ENCODE assay signal across 20 cellular contexts in the genomic region with DNA sequence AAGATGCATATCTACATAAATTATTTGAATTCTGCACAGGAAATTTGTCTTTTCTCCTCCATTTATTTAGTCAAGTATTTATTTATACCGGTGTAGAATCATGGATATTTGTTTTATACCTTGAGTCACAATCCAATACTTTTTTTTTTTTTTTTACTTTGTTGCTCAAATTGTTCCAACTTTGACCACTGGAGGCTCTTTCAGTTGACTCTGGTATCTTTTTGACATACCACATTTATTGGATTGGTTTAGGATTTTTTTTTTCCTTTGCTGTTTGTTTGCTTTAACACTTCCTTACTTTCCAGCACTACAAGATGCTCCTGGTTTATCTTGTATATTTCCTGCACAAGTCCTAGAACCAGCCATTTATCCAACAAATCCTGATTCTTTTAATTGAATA.
A peak's percentile ranks its signal among the peaks of the same experiment; 100 is the strongest.
DNase-seq lines count a peak whose midpoint lies in the region; ATAC-seq and TF ChIP-seq lines count a peak whose summit lies in the region.
"Had no signal": no experiment of that assay in that cellular context is flagged by ENCODE, and none has a peak within 500 bp of the region (broad histone marks: within the 10 kb centered on the region; RNA-seq: fewer than 3 reads in every experiment).

No MANE protein-coding gene starts in this region.

- H3K4me3 ChIP-seq in RWPE2 (ENCODE audit: severe bottlenecking) (no peak overlapping the region), fibroblast of villous mesenchyme (ENCODE audit: low read depth, low read length) (no peak overlapping the region), trophoblast cell (ENCODE audit: low read depth, low read length) (no peak overlapping the region)
- H3K4me3 ChIP-seq: heart left ventricle, pancreas, sigmoid colon, upper lobe of right lung had no signal

- H3K79me2 ChIP-seq in trophoblast cell (ENCODE audit: control insufficient read depth, insufficient read depth, low read length, poor library complexity) = no peaks in the 10 kb centered on the region

- no peak overlapping the region for H3K18ac ChIP-seq in trophoblast cell (ENCODE audit: low read length)

- H4K12ac ChIP-seq in trophoblast cell (ENCODE audit: low read depth, low read length) = no peak overlapping the region

- no peaks in the 10 kb centered on the region for H3K36me3 Mint-ChIP-seq in activated CD4-positive, alpha-beta memory T cell treated with anti-CD3 and anti-CD28 coated beads, Interleukin-2, amount 10 ng/mL, durations not matched to agents 7 days and 5 days (ENCODE audit: low read depth)
- H3K36me3 Mint-ChIP-seq: activated naive CD8-positive, alpha-beta T cell; naive thymus-derived CD8-positive, alpha-beta T cell had no signal

- ATAC-seq in RWPE2 (ENCODE audit: low read depth) (no peak), GM21526 (IDR thresholded peaks at IDR 0.05; ENCODE audit: low FRiP score, unreplicated experiment) (no peak), GM18511 (IDR thresholded peaks at IDR 0.05; ENCODE audit: unreplicated experiment) (no peak)
- ATAC-seq: heart left ventricle; naive thymus-derived CD8-positive, alpha-beta T cell; pancreas; upper lobe of right lung had no signal

- no peak overlapping the region for H3K14ac ChIP-seq in trophoblast cell (ENCODE audit: low read length)

- H3K79me1 ChIP-seq in trophoblast cell (ENCODE audit: low read length) = no peaks in the 10 kb centered on the region

- no peak overlapping the region for H4K91ac ChIP-seq in trophoblast cell (ENCODE audit: low read depth, low read length)

- no peak overlapping the region for H3K23ac ChIP-seq in trophoblast cell (ENCODE audit: low read length)

- no peak overlapping the region for H3K9ac ChIP-seq in trophoblast cell (ENCODE audit: low read length)

- TF ChIP-seq CTCF in 22Rv1 (IDR thresholded peaks at IDR 0.05) (peak; percentile 21; the same call in 1 of the 2 replicates), GM12873 (IDR thresholded peaks at IDR 0.05; ENCODE audit: insufficient read depth, low read depth, low read length, missing control alignments) (peak; percentile 10), RWPE2 (IDR thresholded peaks at IDR 0.05; ENCODE audit: poor library complexity, severe bottlenecking) (peak; percentile 27), fibroblast of villous mesenchyme (IDR thresholded peaks at IDR 0.05; ENCODE audit: insufficient read depth, low read depth, low read length) (peak; percentile 17)

- no peak overlapping the region for H3K27ac ChIP-seq in 22Rv1
- H3K27ac ChIP-seq in RWPE2 (ENCODE audit: poor library complexity, severe bottlenecking) = no peak overlapping the region
- no peak overlapping the region for H3K27ac ChIP-seq in trophoblast cell (ENCODE audit: low read depth, low read length)
- H3K27ac ChIP-seq: heart left ventricle, pancreas, sigmoid colon, upper lobe of right lung had no signal

- no peak overlapping the region for H2BK5ac ChIP-seq in trophoblast cell (ENCODE audit: low read depth, low read length, poor library complexity)

- CTCF ChIA-PET in activated CD4-positive, alpha-beta memory T cell treated with anti-CD3 and anti-CD28 coated beads, Interleukin-2, amount 10 ng/mL, durations not matched to agents 7 days and 5 days (lab: Charles Lee) = interaction anchor here (0.6 to 0.9 kb wide), 2 partner anchors 39 to 429 kb away, joined by 3 read pairs; no protein-coding TSS in a partner anchor

- H3K27me3 ChIP-seq in RWPE2 (ENCODE audit: insufficient read depth, poor library complexity, severe bottlenecking) = no peaks in the 10 kb centered on the region
- H3K27me3 ChIP-seq in trophoblast cell (ENCODE audit: insufficient read depth, low read length) = no peaks in the 10 kb centered on the region
- H3K27me3 ChIP-seq: heart left ventricle, pancreas, sigmoid colon, upper lobe of right lung had no signal

- no peak overlapping the region for H3K4me2 ChIP-seq in trophoblast cell (ENCODE audit: low read length)

- no peak overlapping the region for H4K8ac ChIP-seq in trophoblast cell (ENCODE audit: low read depth, low read length)

- no peak overlapping the region for H2AK5ac ChIP-seq in trophoblast cell (ENCODE audit: low read length)

- H2BK120ac ChIP-seq in trophoblast cell (ENCODE audit: insufficient read depth, low read length, poor library complexity) = no peak overlapping the region

- no peak overlapping the region for H2AFZ ChIP-seq in trophoblast cell (ENCODE audit: insufficient read depth, low read length, poor library complexity)

- peaks cover 3% of the 10 kb centered on the region for H3K9me3 Mint-ChIP-seq in activated CD4-positive, alpha-beta memory T cell treated with anti-CD3 and anti-CD28 coated beads, Interleukin-2, amount 10 ng/mL, durations not matched to agents 7 days and 5 days
- H3K9me3 Mint-ChIP-seq: activated CD4-positive, alpha-beta T cell treated with anti-CD3 and anti-CD28 coated beads, Interleukin-2, amount 10 ng/mL, durations not matched to agents 24 days and 14 days had no signal

- H3K4me1 ChIP-seq in RWPE2 (ENCODE audit: insufficient read depth, poor library complexity, severe bottlenecking) (no peaks in the 10 kb centered on the region), trophoblast cell (ENCODE audit: control insufficient read depth in 1 of 2, insufficient read depth in 2 of 2, low read length in 2 of 2) (no peaks in the 10 kb centered on the region)
- H3K4me1 ChIP-seq: heart left ventricle, pancreas, sigmoid colon, upper lobe of right lung had no signal

- DNase-seq in RWPE2 (ENCODE audit: low spot score) = no peak
- no peak for DNase-seq in fibroblast of villous mesenchyme (ENCODE audit: low read depth)
- no peak for DNase-seq in activated CD4-positive, alpha-beta memory T cell treated with anti-CD3 and anti-CD28 coated beads, Interleukin-2, amount 10 ng/mL, durations not matched to agents 7 days and 5 days
- no peak for DNase-seq in trophoblast cell
- DNase-seq: activated CD4-positive, alpha-beta T cell treated with anti-CD3 and anti-CD28 coated beads, Interleukin-2, amount 10 ng/mL, durations not matched to agents 24 days and 14 days; C1 segment of cervical spinal cord; heart left ventricle; KG1; naive thymus-derived CD8-positive, alpha-beta T cell; NCI-H187; NCI-H82; pancreas; sigmoid colon; T-helper 2 cell; upper lobe of right lung had no signal

- H3K27me3 Mint-ChIP-seq in activated CD4-positive, alpha-beta memory T cell treated with anti-CD3 and anti-CD28 coated beads, Interleukin-2, amount 10 ng/mL, durations not matched to agents 7 days and 5 days = no peaks in the 10 kb centered on the region
- H3K27me3 Mint-ChIP-seq: activated CD4-positive, alpha-beta T cell treated with anti-CD3 and anti-CD28 coated beads, Interleukin-2, amount 10 ng/mL, durations not matched to agents 24 days and 14 days; activated naive CD8-positive, alpha-beta T cell had no signal

- WGBS in trophoblast cell (ENCODE audit: extremely low coverage, insufficient coverage, insufficient read length) = no CpG with 5 or more reads among the region's 1 CpG

- no peaks in the 10 kb centered on the region for H3K4me1 Mint-ChIP-seq in activated CD4-positive, alpha-beta memory T cell treated with anti-CD3 and anti-CD28 coated beads, Interleukin-2, amount 10 ng/mL, durations not matched to agents 7 days and 5 days
- H3K4me1 Mint-ChIP-seq: activated CD4-positive, alpha-beta T cell treated with anti-CD3 and anti-CD28 coated beads, Interleukin-2, amount 10 ng/mL, durations not matched to agents 24 days and 14 days; naive thymus-derived CD8-positive, alpha-beta T cell had no signal

- H3K4me3 Mint-ChIP-seq in activated CD4-positive, alpha-beta memory T cell treated with anti-CD3 and anti-CD28 coated beads, Interleukin-2, amount 10 ng/mL, durations not matched to agents 7 days and 5 days = no peak overlapping the region
- H3K4me3 Mint-ChIP-seq: activated CD4-positive, alpha-beta T cell treated with anti-CD3 and anti-CD28 coated beads, Interleukin-2, amount 10 ng/mL, durations not matched to agents 24 days and 14 days; activated naive CD8-positive, alpha-beta T cell; naive thymus-derived CD8-positive, alpha-beta T cell had no signal

- H3K4ac ChIP-seq in trophoblast cell (ENCODE audit: low read depth, low read length) = no peak overlapping the region

- no peaks in the 10 kb centered on the region for H3K9me3 ChIP-seq in RWPE2 (ENCODE audit: severe bottlenecking)
- peaks cover 4% of the 10 kb centered on the region for H3K9me3 ChIP-seq in trophoblast cell (ENCODE audit: insufficient read depth, low read depth, low read length)
- H3K9me3 ChIP-seq: pancreas, upper lobe of right lung had no signal

- no peaks in the 10 kb centered on the region for H3K36me3 ChIP-seq in RWPE2 (ENCODE audit: low read depth)
- no peaks in the 10 kb centered on the region for H3K36me3 ChIP-seq in trophoblast cell (ENCODE audit: control insufficient read depth in 1 of 2, insufficient read depth in 2 of 2, low read length in 2 of 2)
- H3K36me3 ChIP-seq: heart left ventricle, pancreas, sigmoid colon, upper lobe of right lung had no signal

- no peak overlapping the region for H3K27ac Mint-ChIP-seq in activated CD4-positive, alpha-beta memory T cell treated with anti-CD3 and anti-CD28 coated beads, Interleukin-2, amount 10 ng/mL, durations not matched to agents 7 days and 5 days
- H3K27ac Mint-ChIP-seq: activated CD4-positive, alpha-beta T cell treated with anti-CD3 and anti-CD28 coated beads, Interleukin-2, amount 10 ng/mL, durations not matched to agents 24 days and 14 days; activated naive CD8-positive, alpha-beta T cell; naive thymus-derived CD8-positive, alpha-beta T cell had no signal

- H2BK12ac ChIP-seq in trophoblast cell (ENCODE audit: low read length) = no peak overlapping the region

- POLR2A ChIA-PET in activated CD4-positive, alpha-beta memory T cell treated with anti-CD3 and anti-CD28 coated beads, Interleukin-2, amount 10 ng/mL, durations not matched to agents 7 days and 5 days (lab: Charles Lee) = no interaction called here
